Comparison of ENCODE assay signal across 18 cellular contexts in genomic region chr4:128793859-128794667, GRCh38. TPM values are rescaled to one million over a fixed set of nuclear protein-coding genes. Genes with fewer than 3 reads are reported as not detected.
DNase-seq lines count a peak whose midpoint lies in the region; ATAC-seq and TF ChIP-seq lines count a peak whose summit lies in the region.
"Had no signal": no experiment of that assay in that cellular context is flagged by ENCODE, and none has a peak within 500 bp of the region (broad histone marks: within the 10 kb centered on the region; RNA-seq: fewer than 3 reads in every experiment).

No MANE protein-coding gene starts in this region.

- H3K9ac ChIP-seq in colonic mucosa (ENCODE audit: low read depth in 2 of 2, low read length in 2 of 2) = no peak overlapping the region

- peaks cover 9% of the 10 kb centered on the region for H3K4me1 Mint-ChIP-seq in CD14-positive monocyte

- no peak for TF ChIP-seq CTCF in CD14-positive monocyte (IDR thresholded peaks at IDR 0.05)
- no peak for TF ChIP-seq CTCF in colonic mucosa (IDR thresholded peaks at IDR 0.05)

- no peak overlapping the region for H3K27ac ChIP-seq in colonic mucosa
- H3K27ac ChIP-seq: neutrophil, SJSA1 had no signal

- DNase-seq in CD14-positive monocyte (ENCODE audit: low spot score) (no peak), SKM-1 (lab: John Stamatoyannopoulos, UW; ENCODE audit: unreplicated experiment) (peak; percentile 63), left kidney (ENCODE audit: low read depth, low spot score) (peak; percentile 36), colonic mucosa (no peak), superior temporal gyrus (ENCODE audit: extremely low spot score) (no peak)
- no peak for DNase-seq in activated CD8-positive, alpha-beta memory T cell treated with anti-CD3 and anti-CD28 coated beads, Interleukin-2, amount 50 U/mL, for 48 hours
- DNase-seq: activated CD4-positive, CD25-positive, alpha-beta regulatory T cell; activated T-cell treated with anti-CD3 and anti-CD28 coated beads, Interleukin-2, amount 50 U/mL, for 48 hours; anterior cingulate cortex; DMS79 treated with DMSO at 0.1 percent for 48 hours; effector CD4-positive, alpha-beta T cell; glutamatergic neuron; NCI-H524 had no signal

- H3K27me3 Mint-ChIP-seq in CD14-positive monocyte (ENCODE audit: low read depth in 3 of 3) = peaks cover 0 to 6% (median 0%) of the 10 kb centered on the region in 3 donors

- H3K36me3 Mint-ChIP-seq in CD14-positive monocyte = no peaks in the 10 kb centered on the region

- peaks cover 0 to 4% (median 0%) of the 10 kb centered on the region in 7 donors for H3K9me3 Mint-ChIP-seq in CD14-positive monocyte

- H3K27ac Mint-ChIP-seq in CD14-positive monocyte = peak overlapping the region in 1 of 7 donors; percentile 14

- no peaks in the 10 kb centered on the region for H3K4me1 ChIP-seq in colonic mucosa
- H3K4me1 ChIP-seq: SJSA1 had no signal

- intact Hi-C loops in CD14-positive monocyte (cut with micrococcal nuclease) = no loop called here
- intact Hi-C loops in colonic mucosa (cut with DNase I) = no loop called here

- H3K27me3 ChIP-seq in colonic mucosa = no peaks in the 10 kb centered on the region
- H3K27me3 ChIP-seq: neutrophil, SJSA1 had no signal

- ATAC-seq in GM21786 (IDR thresholded peaks at IDR 0.05; ENCODE audit: unreplicated experiment) (peak; percentile 74), GM19397 (IDR thresholded peaks at IDR 0.05; ENCODE audit: unreplicated experiment) (no peak)

- no peaks in the 10 kb centered on the region for H3K9me3 ChIP-seq in colonic mucosa
- H3K9me3 ChIP-seq: neutrophil, SJSA1 had no signal

- no peak overlapping the region for H3K4me3 ChIP-seq in colonic mucosa
- H3K4me3 ChIP-seq: lung, SJSA1 had no signal

- H3K36me3 ChIP-seq in colonic mucosa = no peaks in the 10 kb centered on the region
- H3K36me3 ChIP-seq: neutrophil, SJSA1 had no signal

- peak overlapping the region; percentile 28 to 61 for H3K4me3 Mint-ChIP-seq in CD14-positive monocyte

RNA-seq across cellular contexts. Expression of gene JADE1, which starts 15.4 kb away (rescaled TPM):
- polyA plus RNA-seq in CD14-positive monocyte = 10 to 100 TPM in 1 of 2 donors, 1 to 10 TPM in 1; 7.3 to 12.8 TPM
- 1 to 10 TPM; 8.3 to 9.6 TPM for total RNA-seq in colonic mucosa

Comparison
In these comparisons a context has a peak if more than half of its experiments do, and no peak if none do; other contexts are left out.
1. DNase-seq: peak in SKM-1 (single experiment) and left kidney (single experiment); none in CD14-positive monocyte (single experiment), colonic mucosa (single experiment), superior temporal gyrus (single experiment) and activated CD8-positive, alpha-beta memory T cell treated with anti-CD3 and anti-CD28 coated beads, Interleukin-2, amount 50 U/mL, for 48 hours (single experiment).